In genomic region chr3:140953028-140953960, GRCh38 we compare ENCODE assay signal across 11 cellular contexts. TPM values are rescaled to one million over a fixed set of nuclear protein-coding genes. Genes with fewer than 3 reads are reported as not detected.
A peak's percentile ranks its signal among the peaks of the same experiment; 100 is the strongest.
DNase-seq lines count a peak whose midpoint lies in the region; ATAC-seq and TF ChIP-seq lines count a peak whose summit lies in the region.
"Had no signal": no experiment of that assay in that cellular context is flagged by ENCODE, and none has a peak within 500 bp of the region (broad histone marks: within the 10 kb centered on the region; RNA-seq: fewer than 3 reads in every experiment).

No MANE protein-coding gene starts in this region.

- H3K9ac ChIP-seq in PC-3 (ENCODE audit: low read length): no peak overlapping the region
- H3K9ac ChIP-seq in smooth muscle cell (ENCODE audit: low read depth): no peak overlapping the region

- CTCF ChIA-PET in PC-3 (lab: Charles Lee): interaction anchor here (0.6 kb wide), 1 partner anchor 459 kb away, joined by 3 read pairs; no protein-coding TSS in a partner anchor

- peaks cover 0 to 7% of the 10 kb centered on the region in 2 donors for H3K36me3 Mint-ChIP-seq in activated T-cell treated with anti-CD3 and anti-CD28 coated beads, Interleukin-2, amount 50 U/mL, for 72 hours (ENCODE audit: insufficient read depth in 2 of 2)

- no peaks in the 10 kb centered on the region for H3K27me3 ChIP-seq in PC-3 (ENCODE audit: low read length)
- no peaks in the 10 kb centered on the region for H3K27me3 ChIP-seq in smooth muscle cell (ENCODE audit: low read depth)

- 56% methylated on average over 5 of the region's 5 CpGs for WGBS in smooth muscle cell (ENCODE audit: low lambda C conversion rate)

- H3K9me3 Mint-ChIP-seq in activated T-cell treated with anti-CD3 and anti-CD28 coated beads, Interleukin-2, amount 50 U/mL, for 72 hours: no peaks in the 10 kb centered on the region
- H3K9me3 Mint-ChIP-seq: activated naive CD4-positive, alpha-beta T cell treated with anti-CD3 and anti-CD28 coated beads, Interleukin-2, amount 10 ng/mL, durations not matched to agents 7 days and 5 days had no signal

- no peak for DNase-seq in activated T-cell treated with anti-CD3 and anti-CD28 coated beads, Interleukin-2, amount 50 U/mL, for 72 hours
- no peak for DNase-seq in activated T-cell treated with anti-CD3 and anti-CD28 coated beads, Interleukin-2, amount 50 U/mL, for 48 hours
- DNase-seq in PC-3 (peak; percentile 51), epithelial cell of esophagus (ENCODE audit: low read depth) (peak; percentile 62), smooth muscle cell (lab: John Stamatoyannopoulos, UW; ENCODE audit: unreplicated experiment) (no peak), superior temporal gyrus (ENCODE audit: extremely low spot score) (no peak), middle frontal gyrus (ENCODE audit: extremely low spot score, low spot score) (no peak)
- DNase-seq in stimulated activated CD4-positive, alpha-beta T cell treated with anti-CD3 and anti-CD28 coated beads, Interleukin-2, amount 100 ng/mL, for 24 hours: no peak
- DNase-seq: activated naive CD4-positive, alpha-beta T cell treated with anti-CD3 and anti-CD28 coated beads, Interleukin-2, amount 10 ng/mL, durations not matched to agents 7 days and 5 days had no signal

- TF ChIP-seq CTCF in PC-3 (conservative IDR thresholded peaks at IDR 0.05; ENCODE audit: low read depth, low read length) (no peak), epithelial cell of esophagus (IDR thresholded peaks at IDR 0.05; ENCODE audit: insufficient read depth, low read depth, low read length, missing control alignments) (no peak), smooth muscle cell (IDR thresholded peaks at IDR 0.05; ENCODE audit: borderline replicate concordance, insufficient read depth, poor library complexity, severe bottlenecking) (no peak)

- H3K36me3 ChIP-seq in PC-3 (ENCODE audit: low read depth, low read length) (no peaks in the 10 kb centered on the region), smooth muscle cell (ENCODE audit: low read depth) (no peaks in the 10 kb centered on the region)

- H3K4me1 ChIP-seq in PC-3 (ENCODE audit: insufficient read depth, low read length) (peaks cover 37% of the 10 kb centered on the region), smooth muscle cell (ENCODE audit: low read depth) (peaks cover 17% of the 10 kb centered on the region)

- no peak overlapping the region for H3K27ac Mint-ChIP-seq in activated T-cell treated with anti-CD3 and anti-CD28 coated beads, Interleukin-2, amount 50 U/mL, for 72 hours
- H3K27ac Mint-ChIP-seq: activated naive CD4-positive, alpha-beta T cell treated with anti-CD3 and anti-CD28 coated beads, Interleukin-2, amount 10 ng/mL, durations not matched to agents 7 days and 5 days; B cell had no signal

- H3K79me2 ChIP-seq in PC-3 (ENCODE audit: low read length) (peaks cover 98% of the 10 kb centered on the region), smooth muscle cell (ENCODE audit: low read depth) (peaks cover 65% of the 10 kb centered on the region)

- H4K20me1 ChIP-seq in PC-3 (ENCODE audit: low read length): peaks cover 33% of the 10 kb centered on the region
- H4K20me1 ChIP-seq in smooth muscle cell (ENCODE audit: low read depth): peaks cover 100% of the 10 kb centered on the region

- H3K9me2 ChIP-seq in PC-3 (replicated peaks; ENCODE audit: low read length): no peaks in the 10 kb centered on the region

- peaks cover 40% of the 10 kb centered on the region for H3K4me1 Mint-ChIP-seq in activated T-cell treated with anti-CD3 and anti-CD28 coated beads, Interleukin-2, amount 50 U/mL, for 72 hours (ENCODE audit: low read depth)

- no peaks in the 10 kb centered on the region for H3K9me3 ChIP-seq in PC-3 (ENCODE audit: low read length)
- H3K9me3 ChIP-seq in smooth muscle cell (replicated peaks; ENCODE audit: low read depth): no peaks in the 10 kb centered on the region

- POLR2A ChIA-PET in PC-3 (lab: Charles Lee; ENCODE audit: unreplicated experiment): no interaction called here

- H2AFZ ChIP-seq in PC-3 (ENCODE audit: low read length) (no peak overlapping the region), smooth muscle cell (ENCODE audit: low read depth) (no peak overlapping the region)

- no peaks in the 10 kb centered on the region for H3K27me3 Mint-ChIP-seq in activated T-cell treated with anti-CD3 and anti-CD28 coated beads, Interleukin-2, amount 50 U/mL, for 72 hours (ENCODE audit: low read depth)
- H3K27me3 Mint-ChIP-seq: activated naive CD4-positive, alpha-beta T cell treated with anti-CD3 and anti-CD28 coated beads, Interleukin-2, amount 10 ng/mL, durations not matched to agents 7 days and 5 days; B cell had no signal

- H3F3A ChIP-seq in PC-3 (ENCODE audit: low read length, unreplicated experiment) (no peaks in the 10 kb centered on the region), smooth muscle cell (ENCODE audit: low read depth) (no peaks in the 10 kb centered on the region)

- H3K4me2 ChIP-seq in PC-3 (ENCODE audit: low read length) (peak overlapping the region; percentile 18; the same call in 1 of the 2 replicates), smooth muscle cell (peak overlapping the region; percentile 46)

- no TSS peak for BruUV-seq in PC-3 (replicated peaks; lab: Mats Ljungman, UMichigan)

- H3K27ac ChIP-seq in PC-3 (ENCODE audit: low read length): no peak overlapping the region
- peak overlapping the region; percentile 28 for H3K27ac ChIP-seq in smooth muscle cell (ENCODE audit: low read depth)
- H3K27ac ChIP-seq: VCaP had no signal

- intact Hi-C loops in PC-3 (cut with micrococcal nuclease): no loop called here

- H3K4me3 ChIP-seq in PC-3 (ENCODE audit: low read length) (no peak overlapping the region), epithelial cell of esophagus (ENCODE audit: low read length) (no peak overlapping the region), smooth muscle cell (no peak overlapping the region)

- no peak overlapping the region for H3K4me3 Mint-ChIP-seq in activated T-cell treated with anti-CD3 and anti-CD28 coated beads, Interleukin-2, amount 50 U/mL, for 72 hours
- H3K4me3 Mint-ChIP-seq: activated naive CD4-positive, alpha-beta T cell treated with anti-CD3 and anti-CD28 coated beads, Interleukin-2, amount 10 ng/mL, durations not matched to agents 7 days and 5 days; B cell had no signal

- ATAC-seq in activated T-cell treated with anti-CD3 and anti-CD28 coated beads, Interleukin-2, amount 50 U/mL, for 72 hours (replicated peaks in 1 of 2): peak; percentile 64 to 73
- peak; percentile 77 for ATAC-seq in PC-3

RNA-seq across cellular contexts. Expression of gene SLC25A36, which starts 11.7 kb away (rescaled TPM):
- 10 to 100 TPM; 67.5 to 83.6 TPM for total RNA-seq in activated T-cell treated with anti-CD3 and anti-CD28 coated beads, Interleukin-2, amount 50 U/mL, for 72 hours
- total RNA-seq in PC-3 (2014; rRNA removed) (41.7 and 57.3 TPM in 2 replicates), smooth muscle cell (79.2 and 109 TPM in 2 replicates)
- 27.6 and 31.2 TPM in 2 replicates for polyA plus RNA-seq in smooth muscle cell

Comparison
In these comparisons a context has a peak if more than half of its experiments do, and no peak if none do; other contexts are left out.
1. DNase-seq: peak in PC-3 (single experiment) and epithelial cell of esophagus (single experiment); none in activated T-cell treated with anti-CD3 and anti-CD28 coated beads, Interleukin-2, amount 50 U/mL, for 72 hours (0 of 2), activated T-cell treated with anti-CD3 and anti-CD28 coated beads, Interleukin-2, amount 50 U/mL, for 48 hours (0 of 2), smooth muscle cell (single experiment), stimulated activated CD4-positive, alpha-beta T cell treated with anti-CD3 and anti-CD28 coated beads, Interleukin-2, amount 100 ng/mL, for 24 hours (0 of 2), superior temporal gyrus (single experiment) and middle frontal gyrus (single experiment).